Comparison of ENCODE assay signal across 9 cellular contexts in genomic region chr12:80778005-80778541, GRCh38.
DNase-seq lines count a peak whose midpoint lies in the region; ATAC-seq and TF ChIP-seq lines count a peak whose summit lies in the region.
"Had no signal": no experiment of that assay in that cellular context is flagged by ENCODE, and none has a peak within 500 bp of the region (broad histone marks: within the 10 kb centered on the region; RNA-seq: fewer than 3 reads in every experiment).

No MANE protein-coding gene starts in this region.

- no peaks in the 10 kb centered on the region for H4K20me1 ChIP-seq in MM.1S (ENCODE audit: insufficient read depth, low read length)

- no peaks in the 10 kb centered on the region for H3K4me1 ChIP-seq in MM.1S (ENCODE audit: low read length)

- in situ Hi-C loops in GM13977 (cut with MboI; ENCODE audit: low pct_unique_long_range_greater_than_20kb, low sequenced_read_pairs, unreplicated experiment): no loop called here

- no peaks in the 10 kb centered on the region for H3K27me3 ChIP-seq in MM.1S (replicated peaks; ENCODE audit: insufficient read depth, low read length)

- intact Hi-C loops in sciatic nerve (cut with DNase I): no loop called here

- H3K4me3 ChIP-seq in MM.1S (ENCODE audit: low read length): no peak overlapping the region

- no peaks in the 10 kb centered on the region for H3K9me2 ChIP-seq in MM.1S (replicated peaks; ENCODE audit: insufficient read depth, low read length)

- no peaks in the 10 kb centered on the region for H3K79me2 ChIP-seq in MM.1S (ENCODE audit: low read length)

- H3K4me2 ChIP-seq in MM.1S (ENCODE audit: low read depth, low read length): no peak overlapping the region

- no peaks in the 10 kb centered on the region for H3F3A ChIP-seq in MM.1S (ENCODE audit: insufficient read depth, low read length)

- no peak overlapping the region for H3K9ac ChIP-seq in MM.1S (ENCODE audit: low read length)

- no peak overlapping the region for H3K27ac ChIP-seq in MM.1S (ENCODE audit: low read length)

- ATAC-seq in HG02610 (IDR thresholded peaks at IDR 0.05; ENCODE audit: unreplicated experiment) (peak; percentile 96), sciatic nerve (peak; percentile 96)
- ATAC-seq: Panc1 had no signal

- DNase-seq in AG08396 (ENCODE audit: low spot score) (peak; percentile 61), GM13977 (ENCODE audit: low spot score) (peak; percentile 44), MM.1S (peak; percentile 31), SKM-1 (lab: John Stamatoyannopoulos, UW; ENCODE audit: unreplicated experiment) (peak; percentile 28), fibroblast of the conjunctiva (ENCODE audit: low read depth) (peak; percentile 95), sciatic nerve (ENCODE audit: low spot score) (peak; percentile 73)
- DNase-seq in effector CD8-positive, alpha-beta T cell (lab: John Stamatoyannopoulos, UW): no peak

- H3K36me3 ChIP-seq in MM.1S (replicated peaks; ENCODE audit: insufficient read depth, low read length): no peaks in the 10 kb centered on the region

- no peaks in the 10 kb centered on the region for H3K9me3 ChIP-seq in MM.1S (replicated peaks; ENCODE audit: insufficient read depth, low read length)

- no peak for TF ChIP-seq CTCF in GM13977 (IDR thresholded peaks at IDR 0.05; ENCODE audit: extremely low read depth, insufficient read depth, missing control alignments)
- TF ChIP-seq CTCF in MM.1S (IDR thresholded peaks at IDR 0.05; ENCODE audit: low read length): no peak

- H2AFZ ChIP-seq in MM.1S (ENCODE audit: low read length): no peak overlapping the region
